In the genomic region with DNA sequence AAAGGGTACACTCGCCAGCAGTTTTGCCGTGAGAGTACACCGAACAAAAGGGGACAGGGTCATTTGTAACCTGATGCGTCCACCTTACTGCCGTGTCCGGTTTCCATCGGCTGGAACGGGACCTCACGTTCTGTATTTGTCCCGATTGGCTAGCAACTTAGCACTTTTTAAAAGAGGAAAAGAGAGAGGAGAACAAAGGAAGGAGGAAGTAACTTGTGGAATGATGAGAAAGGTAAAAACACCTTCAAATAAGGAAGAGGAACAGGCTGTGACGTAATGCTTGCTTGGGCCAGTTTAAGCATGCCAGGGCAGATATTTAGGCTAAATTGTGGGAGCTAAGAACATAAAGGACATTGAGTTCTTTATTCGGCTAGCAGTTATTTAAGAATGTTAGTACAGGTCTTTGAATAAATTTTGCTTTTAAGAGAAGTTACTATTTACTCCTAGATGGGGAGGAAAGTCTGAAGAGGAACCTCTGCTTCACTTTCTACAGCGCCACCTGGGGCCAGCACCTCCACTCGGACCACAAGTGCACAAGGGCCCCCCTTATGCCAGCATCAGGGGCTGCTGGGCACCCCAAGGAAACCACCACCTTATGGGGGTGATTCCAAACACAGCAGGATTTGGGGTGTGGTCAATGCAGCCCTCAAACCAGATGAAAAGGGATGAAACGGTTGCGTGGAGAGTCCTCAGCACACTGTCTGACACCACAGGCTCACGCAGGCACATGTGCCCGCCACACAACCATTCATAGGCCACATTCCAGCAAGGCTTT, we compare ENCODE assay signal across 2 cellular contexts.
TF ChIP-seq lines count a peak whose summit lies in the region.

No MANE protein-coding gene starts in this region.

TF ChIP-seq in SK-N-SH treated with all-trans-retinoic acid at 6 μM for 48 hours, 23 proteins besides CTCF, POLR2A, EP300 and RAD21:
- TF ChIP-seq, protein P1, sequence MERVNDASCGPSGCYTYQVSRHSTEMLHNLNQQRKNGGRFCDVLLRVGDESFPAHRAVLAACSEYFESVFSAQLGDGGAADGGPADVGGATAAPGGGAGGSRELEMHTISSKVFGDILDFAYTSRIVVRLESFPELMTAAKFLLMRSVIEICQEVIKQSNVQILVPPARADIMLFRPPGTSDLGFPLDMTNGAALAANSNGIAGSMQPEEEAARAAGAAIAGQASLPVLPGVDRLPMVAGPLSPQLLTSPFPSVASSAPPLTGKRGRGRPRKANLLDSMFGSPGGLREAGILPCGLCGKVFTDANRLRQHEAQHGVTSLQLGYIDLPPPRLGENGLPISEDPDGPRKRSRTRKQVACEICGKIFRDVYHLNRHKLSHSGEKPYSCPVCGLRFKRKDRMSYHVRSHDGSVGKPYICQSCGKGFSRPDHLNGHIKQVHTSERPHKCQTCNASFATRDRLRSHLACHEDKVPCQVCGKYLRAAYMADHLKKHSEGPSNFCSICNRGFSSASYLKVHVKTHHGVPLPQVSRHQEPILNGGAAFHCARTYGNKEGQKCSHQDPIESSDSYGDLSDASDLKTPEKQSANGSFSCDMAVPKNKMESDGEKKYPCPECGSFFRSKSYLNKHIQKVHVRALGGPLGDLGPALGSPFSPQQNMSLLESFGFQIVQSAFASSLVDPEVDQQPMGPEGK (CRISPR knock-in tag; IDR thresholded peaks at IDR 0.05; ENCODE audit: borderline replicate concordance): no peak
- no peak for TF ChIP-seq ZNF565 (CRISPR knock-in tag; conservative IDR thresholded peaks at IDR 0.05; ENCODE audit: low read depth)
- no peak for TF ChIP-seq ZNF8 (CRISPR knock-in tag; IDR thresholded peaks at IDR 0.05)
- TF ChIP-seq, protein P2, sequence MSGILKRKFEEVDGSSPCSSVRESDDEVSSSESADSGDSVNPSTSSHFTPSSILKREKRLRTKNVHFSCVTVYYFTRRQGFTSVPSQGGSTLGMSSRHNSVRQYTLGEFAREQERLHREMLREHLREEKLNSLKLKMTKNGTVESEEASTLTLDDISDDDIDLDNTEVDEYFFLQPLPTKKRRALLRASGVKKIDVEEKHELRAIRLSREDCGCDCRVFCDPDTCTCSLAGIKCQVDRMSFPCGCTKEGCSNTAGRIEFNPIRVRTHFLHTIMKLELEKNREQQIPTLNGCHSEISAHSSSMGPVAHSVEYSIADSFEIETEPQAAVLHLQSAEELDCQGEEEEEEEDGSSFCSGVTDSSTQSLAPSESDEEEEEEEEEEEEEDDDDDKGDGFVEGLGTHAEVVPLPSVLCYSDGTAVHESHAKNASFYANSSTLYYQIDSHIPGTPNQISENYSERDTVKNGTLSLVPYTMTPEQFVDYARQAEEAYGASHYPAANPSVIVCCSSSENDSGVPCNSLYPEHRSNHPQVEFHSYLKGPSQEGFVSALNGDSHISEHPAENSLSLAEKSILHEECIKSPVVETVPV (CRISPR knock-in tag; IDR thresholded peaks at IDR 0.05): no peak
- no peak for TF ChIP-seq ISL1 (CRISPR knock-in tag; IDR thresholded peaks at IDR 0.05)
- no peak for TF ChIP-seq GLIS3 (CRISPR knock-in tag; IDR thresholded peaks at IDR 0.05)
- no peak for TF ChIP-seq SNAI2 (CRISPR knock-in tag; IDR thresholded peaks at IDR 0.05)
- no peak for TF ChIP-seq TCF4 (CRISPR knock-in tag; IDR thresholded peaks at IDR 0.05; ENCODE audit: borderline replicate concordance)
- TF ChIP-seq ZFP30 (CRISPR knock-in tag; IDR thresholded peaks at IDR 0.05): no peak
- no peak for TF ChIP-seq ZFP3 (CRISPR knock-in tag; IDR thresholded peaks at IDR 0.05)
- TF ChIP-seq OSR1 (CRISPR knock-in tag; IDR thresholded peaks at IDR 0.05): no peak

TF ChIP-seq in endothelial cell of umbilical vein, 7 proteins besides CTCF, POLR2A, EP300 and RAD21:
- no peak for TF ChIP-seq FOS (IDR thresholded peaks at IDR 0.05; ENCODE audit: borderline replicate concordance, insufficient read depth, low read length)
- no peak for TF ChIP-seq JUN (IDR thresholded peaks at IDR 0.05; ENCODE audit: borderline replicate concordance, insufficient read depth, insufficient read length, low read depth)
- TF ChIP-seq, protein P3, sequence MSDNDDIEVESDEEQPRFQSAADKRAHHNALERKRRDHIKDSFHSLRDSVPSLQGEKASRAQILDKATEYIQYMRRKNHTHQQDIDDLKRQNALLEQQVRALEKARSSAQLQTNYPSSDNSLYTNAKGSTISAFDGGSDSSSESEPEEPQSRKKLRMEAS (IDR thresholded peaks at IDR 0.05; ENCODE audit: insufficient read depth, insufficient read length): no peak
